ENCODE assay signal across 24 cellular contexts in genomic region chr1:18670267-18670910, GRCh38. TPM values are rescaled to one million over a fixed set of nuclear protein-coding genes. Genes with fewer than 3 reads are reported as not detected.
DNase-seq lines count a peak whose midpoint lies in the region; ATAC-seq and TF ChIP-seq lines count a peak whose summit lies in the region.
"Had no signal": no experiment of that assay in that cellular context is flagged by ENCODE, and none has a peak within 500 bp of the region (broad histone marks: within the 10 kb centered on the region; RNA-seq: fewer than 3 reads in every experiment).

No MANE protein-coding gene starts in this region.

- no peaks in the 10 kb centered on the region for H3K9me3 ChIP-seq in SK-N-SH
- H3K9me3 ChIP-seq in lung (ENCODE audit: control insufficient read depth in 2 of 2, insufficient read depth in 1 of 2, low read length in 1 of 2): no peaks in the 10 kb centered on the region
- no peaks in the 10 kb centered on the region for H3K9me3 ChIP-seq in upper lobe of right lung
- no peaks in the 10 kb centered on the region for H3K9me3 ChIP-seq in tibial artery

- H3K9me2 ChIP-seq in SK-N-SH: no peaks in the 10 kb centered on the region

- H3K27me3 ChIP-seq in SK-N-SH (ENCODE audit: insufficient read depth) (no peaks in the 10 kb centered on the region; the same call in 1 of the 2 replicates), lung (ENCODE audit: control insufficient read depth, insufficient read depth) (peaks cover 2% of the 10 kb centered on the region), upper lobe of right lung (peaks cover 31% of the 10 kb centered on the region), tibial artery (peaks cover 0 to 76% of the 10 kb centered on the region in 2 donors)

- POLR2A ChIA-PET in SK-N-SH (lab: Yijun Ruan, JAX): no interaction called here

- H3K4me1 ChIP-seq in SK-N-SH (ENCODE audit: control insufficient read depth in 1 of 2, insufficient read depth in 2 of 2, low read depth in 1 of 2, low read length in 1 of 2) (peaks cover 0 to 13% of the 10 kb centered on the region in 2 experiments; a peak in 1 of 4 replicates), lung (ENCODE audit: control insufficient read depth in 2 of 2, insufficient read depth in 2 of 2, low read length in 2 of 2) (peaks cover 0 to 3% of the 10 kb centered on the region in 2 donors), upper lobe of right lung (peaks cover 5% of the 10 kb centered on the region), tibial artery (no peaks in the 10 kb centered on the region)

- ATAC-seq in SK-N-SH treated with all-trans-retinoic acid at 6 μM for 48 hours (no peak), lung (ENCODE audit: insufficient read depth, low FRiP score) (peak; percentile 15), upper lobe of right lung (peak; percentile 72), HG02870 (IDR thresholded peaks at IDR 0.05; ENCODE audit: unreplicated experiment) (no peak)

- TF ChIP-seq CTCF in SK-N-SH (IDR thresholded peaks at IDR 0.05) (no peak), VCaP (conservative IDR thresholded peaks at IDR 0.05) (no peak), lung (IDR thresholded peaks at IDR 0.05; ENCODE audit: control extremely low read depth, extremely low read depth) (no peak), upper lobe of right lung (IDR thresholded peaks at IDR 0.05) (no peak), tibial artery (IDR thresholded peaks at IDR 0.05) (no peak)

- no peaks in the 10 kb centered on the region for H3K36me3 ChIP-seq in SK-N-SH (replicated peaks in 1 of 2; ENCODE audit: control insufficient read depth in 1 of 2, insufficient read depth in 2 of 2, low read length in 1 of 2)
- H3K36me3 ChIP-seq in lung (ENCODE audit: control insufficient read depth in 2 of 2, insufficient read depth in 2 of 2, low read length in 2 of 2): no peaks in the 10 kb centered on the region
- H3K36me3 ChIP-seq in upper lobe of right lung: no peaks in the 10 kb centered on the region
- H3K36me3 ChIP-seq in tibial artery: no peaks in the 10 kb centered on the region

- H3K27ac ChIP-seq in SK-N-SH (ENCODE audit: low read depth in 2 of 2, low read length in 1 of 2): no peak overlapping the region
- H3K27ac ChIP-seq in VCaP: peak overlapping the region; percentile 19
- no peak overlapping the region for H3K27ac ChIP-seq in lung (ENCODE audit: low read depth in 1 of 2, low read length in 1 of 2)
- no peak overlapping the region for H3K27ac ChIP-seq in upper lobe of right lung
- H3K27ac ChIP-seq in tibial artery: no peak overlapping the region
- H3K27ac ChIP-seq: 22Rv1 had no signal

- CTCF ChIA-PET in SK-N-SH (lab: Yijun Ruan, JAX): interaction anchor here (0.6 to 4.4 kb wide), 7 partner anchors 11 to 214 kb away, joined by 3 to 26 read pairs (median 5); no protein-coding TSS in a partner anchor

- H3K4me2 ChIP-seq in SK-N-SH: no peak overlapping the region

- H3K9ac ChIP-seq in SK-N-SH: no peak overlapping the region

- H4K20me1 ChIP-seq in SK-N-SH (ENCODE audit: insufficient read depth): no peaks in the 10 kb centered on the region

- DNase-seq in SK-N-SH (peak; percentile 47), lung (ENCODE audit: low spot score) (peak; percentile 38), upper lobe of right lung (peak; percentile 76), DMS114 treated with DMSO at 0.1 percent for 48 hours (lab: John Stamatoyannopoulos, UW; ENCODE audit: unreplicated experiment) (no peak), tibial artery (no peak)
- DNase-seq: AML-193, DMS79, H7, KG1, NCI-H1105, NCI-H1694 treated with DMSO at 0.1 percent for 48 hours, NCI-H2081 treated with DMSO at 0.1 percent for 48 hours, NCI-H2171 treated with DMSO at 0.1 percent for 48 hours, NCI-H524 treated with DMSO at 0.1 percent for 48 hours, NCI-H82, Right ventricle myocardium superior had no signal

- H3K4me3 ChIP-seq in SK-N-SH (ENCODE audit: low read depth in 2 of 2, low read length in 1 of 2) (no peak overlapping the region), lung (no peak overlapping the region), upper lobe of right lung (no peak overlapping the region), tibial artery (no peak overlapping the region)

- 55% methylated on average over 12 of the region's 13 CpGs for WGBS in SK-N-SH (ENCODE audit: low lambda C conversion rate)
- WGBS in lung, 2 donors: 66 to 75% methylated on average over 13 of the region's 13 CpGs

- TF ChIP-seq RAD21 in SK-N-SH (IDR thresholded peaks at IDR 0.05; ENCODE audit: low read length): no peak

- H3F3A ChIP-seq in SK-N-SH (replicated peaks; ENCODE audit: insufficient read depth): no peaks in the 10 kb centered on the region

- no peak overlapping the region for H2AFZ ChIP-seq in SK-N-SH (ENCODE audit: low read depth)

- no peak for TF ChIP-seq EP300 in SK-N-SH (IDR thresholded peaks at IDR 0.05; ENCODE audit: borderline replicate concordance in 1 of 2, low read depth in 1 of 2, low read length in 1 of 2)

- no peaks in the 10 kb centered on the region for H3K79me2 ChIP-seq in SK-N-SH (ENCODE audit: insufficient read depth)

- intact Hi-C loops in upper lobe of right lung (cut with DNase I) (no loop called here), tibial artery (cut with DNase I; ENCODE audit: low total_unique reads) (no loop called here)

TF ChIP-seq in SK-N-SH, 30 proteins besides CTCF, POLR2A, EP300 and RAD21 (continues in another document):
- no peak for TF ChIP-seq USF1 (IDR thresholded peaks at IDR 0.05; ENCODE audit: borderline replicate concordance, low read depth)
- no peak for TF ChIP-seq GATA2 (CRISPR knock-in tag; IDR thresholded peaks at IDR 0.05)
- TF ChIP-seq MAX (IDR thresholded peaks at IDR 0.05; ENCODE audit: low read depth): no peak
- no peak for TF ChIP-seq MXI1 (IDR thresholded peaks at IDR 0.05; ENCODE audit: low read depth, low read length)
- TF ChIP-seq ZBTB33 (IDR thresholded peaks at IDR 0.05; ENCODE audit: borderline replicate concordance, low read depth): no peak

TF ChIP-seq in SK-N-SH treated with all-trans-retinoic acid at 6 μM for 48 hours, 23 proteins besides CTCF, POLR2A, EP300 and RAD21:
- no peak for TF ChIP-seq TSHZ2 (CRISPR knock-in tag; IDR thresholded peaks at IDR 0.05)
- TF ChIP-seq TCF4 (CRISPR knock-in tag; IDR thresholded peaks at IDR 0.05; ENCODE audit: borderline replicate concordance): no peak
- no peak for TF ChIP-seq CREB5 (CRISPR knock-in tag; IDR thresholded peaks at IDR 0.05; ENCODE audit: low read depth)
- no peak for TF ChIP-seq ZNF70 (CRISPR knock-in tag; IDR thresholded peaks at IDR 0.05)
- TF ChIP-seq ZFP30 (CRISPR knock-in tag; IDR thresholded peaks at IDR 0.05): no peak
- no peak for TF ChIP-seq ESRRG (CRISPR knock-in tag; IDR thresholded peaks at IDR 0.05)
- no peak for TF ChIP-seq ZFP3 (CRISPR knock-in tag; IDR thresholded peaks at IDR 0.05)
- TF ChIP-seq ZC3H10 (CRISPR knock-in tag; IDR thresholded peaks at IDR 0.05): no peak
- TF ChIP-seq SNAI2 (CRISPR knock-in tag; IDR thresholded peaks at IDR 0.05): no peak
- TF ChIP-seq RARB (CRISPR knock-in tag; IDR thresholded peaks at IDR 0.05): no peak
- no peak for TF ChIP-seq ARNTL (CRISPR knock-in tag; IDR thresholded peaks at IDR 0.05; ENCODE audit: borderline replicate concordance, low read depth)
- TF ChIP-seq CSDC2 (CRISPR knock-in tag; IDR thresholded peaks at IDR 0.05): no peak
- no peak for TF ChIP-seq ISL1 (CRISPR knock-in tag; IDR thresholded peaks at IDR 0.05)
- no peak for TF ChIP-seq ZNF8 (CRISPR knock-in tag; IDR thresholded peaks at IDR 0.05)
- no peak for TF ChIP-seq GLIS3 (CRISPR knock-in tag; IDR thresholded peaks at IDR 0.05)
- no peak for TF ChIP-seq TOX (CRISPR knock-in tag; IDR thresholded peaks at IDR 0.05; ENCODE audit: borderline replicate concordance)

RNA-seq across cellular contexts. Expression of gene PAX7, which starts 39.7 kb away (rescaled TPM):
- polyA plus RNA-seq in SK-N-SH (2012; rRNA removed) (not detected in 2 replicates), lung (not detected)
- polyA plus RNA-seq in SK-N-SH (2012; cell fraction: cytosol; rRNA removed): not detected in 2 replicates
- polyA plus RNA-seq in SK-N-SH (2012; cell fraction: nucleus; rRNA removed): not detected in 2 replicates
- total RNA-seq in lung (under 1 TPM in 1 of 2 donors, not detected in 1; 0.03 TPM), upper lobe of right lung (not detected)
- total RNA-seq: HT1080, Right ventricle myocardium superior, SK-MEL-5 had no signal
- polyA plus RNA-seq: AG04450, CD14-positive monocyte had no signal

Comparison
In these comparisons a context has a peak if more than half of its experiments do, and no peak if none do; other contexts are left out.
1. DNase-seq: peak in SK-N-SH (single experiment), lung (single experiment) and upper lobe of right lung (single experiment); none in DMS114 treated with DMSO at 0.1 percent for 48 hours (single experiment) and tibial artery (0 of 2).
2. ATAC-seq: peak in lung (single experiment) and upper lobe of right lung (single experiment); none in SK-N-SH treated with all-trans-retinoic acid at 6 μM for 48 hours (single experiment) and HG02870 (single experiment).